In genomic region chrX:65673857-65674350, GRCh38 we compare ENCODE assay signal across 9 cellular contexts. TPM values are rescaled to one million over a fixed set of nuclear protein-coding genes. Genes with fewer than 3 reads are reported as not detected.
A peak's percentile ranks its signal among the peaks of the same experiment; 100 is the strongest.
DNase-seq lines count a peak whose midpoint lies in the region; ATAC-seq and TF ChIP-seq lines count a peak whose summit lies in the region.
"Had no signal": no experiment of that assay in that cellular context is flagged by ENCODE, and none has a peak within 500 bp of the region (broad histone marks: within the 10 kb centered on the region; RNA-seq: fewer than 3 reads in every experiment).

No MANE protein-coding gene starts in this region.

- H3K27me3 ChIP-seq in DND-41 (ENCODE audit: insufficient read depth, low read length, poor library complexity) (no peaks in the 10 kb centered on the region), RWPE2 (ENCODE audit: insufficient read depth, poor library complexity, severe bottlenecking) (no peaks in the 10 kb centered on the region), esophagus (ENCODE audit: control insufficient read depth in 1 of 2, insufficient read depth in 2 of 2, low read length in 2 of 2) (no peaks in the 10 kb centered on the region), psoas muscle (ENCODE audit: insufficient read depth in 3 of 3, low read length in 2 of 3) (no peaks in the 10 kb centered on the region)

- no peak overlapping the region for H2AFZ ChIP-seq in DND-41 (ENCODE audit: low read depth, low read length)

- peaks cover 84% of the 10 kb centered on the region for H3K4me1 ChIP-seq in DND-41 (ENCODE audit: insufficient read depth, low read length)
- H3K4me1 ChIP-seq in RWPE2 (ENCODE audit: insufficient read depth, poor library complexity, severe bottlenecking), result peaks cover 74% of the 10 kb centered on the region
- peaks cover 0 to 10% of the 10 kb centered on the region in 2 donors for H3K4me1 ChIP-seq in esophagus (ENCODE audit: control insufficient read depth in 2 of 2, insufficient read depth in 2 of 2, low read length in 1 of 2)
- peaks cover 50% of the 10 kb centered on the region for H3K4me1 ChIP-seq in psoas muscle

- H3K36me3 ChIP-seq in DND-41 (ENCODE audit: insufficient read depth, low read length) (peaks cover 45% of the 10 kb centered on the region), RWPE2 (ENCODE audit: low read depth) (peaks cover 17% of the 10 kb centered on the region), esophagus (ENCODE audit: control insufficient read depth in 2 of 2, insufficient read depth in 2 of 2, low read length in 1 of 2) (no peaks in the 10 kb centered on the region), psoas muscle (ENCODE audit: insufficient read depth in 1 of 2, low read depth in 1 of 2) (no peaks in the 10 kb centered on the region)

- intact Hi-C loops in psoas muscle (cut with DNase I), result no loop called here

- H3K27ac ChIP-seq in DND-41 (ENCODE audit: low read length) (peak overlapping the region; percentile 47; the same call in 1 of the 2 replicates), RWPE2 (ENCODE audit: poor library complexity, severe bottlenecking) (peak overlapping the region; percentile 97), esophagus (ENCODE audit: low read depth in 2 of 2, low read length in 1 of 2) (peak overlapping the region; percentile 48 to 59), psoas muscle (peak overlapping the region; percentile 75)

- peaks cover 99% of the 10 kb centered on the region for H3K79me2 ChIP-seq in DND-41 (ENCODE audit: insufficient read depth, low read length)

- ATAC-seq in DND-41 (ENCODE audit: insufficient read depth, low read depth) (no peak), RWPE2 (ENCODE audit: low read depth) (no peak), psoas muscle (peak; percentile 47 to 75 (median 50))

- H3K9ac ChIP-seq in DND-41 (ENCODE audit: low read depth, low read length), result peak overlapping the region; percentile 13; the same call in 1 of the 2 replicates

- peaks cover 78% of the 10 kb centered on the region for H4K20me1 ChIP-seq in DND-41 (ENCODE audit: insufficient read depth, low read length)

- DNase-seq in DND-41, result no peak
- DNase-seq in RWPE2 (ENCODE audit: low spot score), result no peak
- no peak for DNase-seq in psoas muscle
- DNase-seq in NCI-H2081 (lab: John Stamatoyannopoulos, UW), result no peak
- DNase-seq in middle frontal gyrus (ENCODE audit: extremely low spot score, low spot score), result no peak
- no peak for DNase-seq in cortex of kidney (lab: John Stamatoyannopoulos, UW)
- no peak for DNase-seq in cerebellar cortex (ENCODE audit: low spot score)
- DNase-seq: NCI-H524 treated with DMSO at 0.1 percent for 48 hours had no signal

- peak overlapping the region; percentile 56 for H3K4me2 ChIP-seq in DND-41 (ENCODE audit: insufficient read depth, low read length)

- 39 to 72% methylated on average over 4 of the region's 4 CpGs for WGBS in esophagus, 2 donors
- 27 to 50% (median 46%) methylated on average over 4 of the region's 4 CpGs for WGBS in psoas muscle, 3 donors

- H3K9me3 ChIP-seq in DND-41 (ENCODE audit: insufficient read depth, low read length, severe bottlenecking) (no peaks in the 10 kb centered on the region), RWPE2 (ENCODE audit: severe bottlenecking) (no peaks in the 10 kb centered on the region), esophagus (ENCODE audit: control insufficient read depth in 2 of 2, insufficient read depth in 1 of 2, low read depth in 1 of 2, low read length in 1 of 2) (no peaks in the 10 kb centered on the region), psoas muscle (no peaks in the 10 kb centered on the region)

- peak overlapping the region in 1 of 2 experiments; percentile 34; a peak in 2 of 4 replicates for H3K4me3 ChIP-seq in DND-41 (ENCODE audit: low read depth in 1 of 2, low read length in 2 of 2)
- H3K4me3 ChIP-seq in RWPE2 (ENCODE audit: severe bottlenecking), result no peak overlapping the region
- H3K4me3 ChIP-seq in esophagus (ENCODE audit: low read depth in 1 of 2, low read length in 2 of 2), result no peak overlapping the region
- H3K4me3 ChIP-seq in psoas muscle, result peak overlapping the region; percentile 13

- no peak for TF ChIP-seq CTCF in DND-41 (IDR thresholded peaks at IDR 0.05; ENCODE audit: borderline replicate concordance, extremely low read depth, low read length, poor library complexity, severe bottlenecking)
- no peak for TF ChIP-seq CTCF in RWPE2 (IDR thresholded peaks at IDR 0.05; ENCODE audit: poor library complexity, severe bottlenecking)
- TF ChIP-seq CTCF in psoas muscle (IDR thresholded peaks at IDR 0.05), result no peak

RNA-seq across cellular contexts. Expression of gene MSN, which starts 6.5 kb away (rescaled TPM):
- polyA plus RNA-seq in esophagus (10 to 100 TPM; 32.9 to 50.4 TPM), psoas muscle (100 to 1,000 TPM in 1 of 3 donors, 10 to 100 TPM in 2; 31.4 to 133 (median 36.1) TPM)
- 100 to 1,000 TPM in 1 of 4 donors, 10 to 100 TPM in 3; 66.0 to 101 (median 84.1) TPM for total RNA-seq in psoas muscle

Comparison
In these comparisons a context has a peak if more than half of its experiments do, and no peak if none do; other contexts are left out.
1. ATAC-seq: peak in psoas muscle (4 of 4); none in DND-41 (single experiment) and RWPE2 (single experiment).
2. H3K27ac ChIP-seq: peak in every context shown above with its lines; median percentile 97 in RWPE2; 75 in psoas muscle; 54 in esophagus; 47 in DND-41.